8 cellular contexts compared by ENCODE assay signal in the genomic region with DNA sequence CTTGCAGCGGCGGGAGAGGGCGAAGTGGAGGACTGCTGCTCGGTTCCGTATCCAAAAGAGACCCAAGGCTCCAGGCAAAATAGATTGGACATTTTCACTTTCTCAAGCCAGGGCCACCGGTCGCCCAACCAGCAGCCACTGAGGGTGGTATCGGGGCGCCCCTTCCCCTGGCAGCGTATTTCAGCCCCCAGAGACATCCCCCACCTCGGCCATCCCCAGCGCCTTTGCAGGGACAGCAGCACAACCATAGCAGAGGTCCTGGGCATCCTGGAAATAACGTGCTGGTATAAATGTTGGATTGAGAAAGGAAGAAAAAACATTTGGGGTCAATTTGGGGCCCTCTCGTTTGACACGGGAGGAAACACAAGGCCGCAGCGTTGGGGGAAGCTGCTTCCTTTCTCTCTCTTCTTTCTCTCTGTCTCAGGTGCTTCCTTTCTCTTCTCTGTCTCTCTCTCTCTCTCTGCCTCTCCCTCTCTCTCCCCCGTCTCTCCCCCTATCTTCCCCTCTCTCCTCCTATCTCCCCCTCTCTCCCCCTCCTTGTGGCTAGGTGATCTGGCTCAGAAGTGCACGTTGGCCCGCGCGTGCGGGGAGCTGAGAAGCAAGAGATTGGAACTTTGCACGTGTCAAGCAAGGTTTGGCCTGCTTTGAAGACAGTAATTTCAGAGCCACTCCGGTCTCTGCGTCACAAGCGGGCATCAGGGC. TPM values are rescaled to one million over a fixed set of nuclear protein-coding genes. Genes with fewer than 3 reads are reported as not detected.
DNase-seq lines count a peak whose midpoint lies in the region; ATAC-seq, FAIRE-seq and TF ChIP-seq lines count a peak whose summit lies in the region.

No MANE protein-coding gene starts in this region.

- CTCF ChIA-PET in A549 (lab: Yijun Ruan, JAX): no interaction called here

- peak overlapping the region; percentile 92 for H3K4me2 ChIP-seq in A549

- H3K27ac ChIP-seq in A549: peak overlapping the region; percentile 63 to 90

- DNase-seq in A549 (ENCODE audit: low read depth in 1 of 2, low spot score in 1 of 2) (no peak), fibroblast of mammary gland (ENCODE audit: low read depth) (no peak), skeletal muscle cell (ENCODE audit: low read depth) (no peak), inferior parietal cortex (ENCODE audit: extremely low spot score) (no peak), superior temporal gyrus (ENCODE audit: extremely low spot score) (no peak)
- peak; percentile 10 to 13 for DNase-seq in activated CD8-positive, alpha-beta memory T cell treated with anti-CD3 and anti-CD28 coated beads for 4 hours (ENCODE audit: low read depth in 2 of 2)

- peak overlapping the region; percentile 62 for H3K4me3 ChIP-seq in A549
- peak overlapping the region; percentile 35 for H3K4me3 ChIP-seq in fibroblast of mammary gland (ENCODE audit: control insufficient read depth, low read depth, low read length)
- peak overlapping the region; percentile 52 for H3K4me3 ChIP-seq in skeletal muscle cell (ENCODE audit: low read depth, low read length)

- no peak for TF ChIP-seq EP300 in A549 (IDR thresholded peaks at IDR 0.05)

- peaks cover 6% of the 10 kb centered on the region for H3K4me1 ChIP-seq in A549

- TF ChIP-seq POLR2A in A549 (IDR thresholded peaks at IDR 0.05; ENCODE audit: low read length): no peak

- no peak for TF ChIP-seq RAD21 in A549 (conservative IDR thresholded peaks at IDR 0.05 in 1 of 2, IDR thresholded peaks at IDR 0.05 in 1 of 2)

- no peak for FAIRE-seq in A549 (lab: Jason Lieb, UNC)

- 53% methylated on average over 25 of the region's 27 CpGs for WGBS in A549 (ENCODE audit: missing lambda C conversion rate)

- no peaks in the 10 kb centered on the region for H3K9me3 ChIP-seq in A549

- no peak for TF ChIP-seq CTCF in A549 (IDR thresholded peaks at IDR 0.05)
- TF ChIP-seq CTCF in fibroblast of mammary gland (conservative IDR thresholded peaks at IDR 0.05; ENCODE audit: control insufficient read depth, insufficient read depth, low read depth, low read length): no peak

- ATAC-seq in A549 (peak in 1 of 2 experiments; percentile 7; a peak in 2 of 6 replicates), HG02852 (IDR thresholded peaks at IDR 0.05; ENCODE audit: unreplicated experiment) (peak; percentile 6), HG03139 (IDR thresholded peaks at IDR 0.05; ENCODE audit: unreplicated experiment) (no peak)

- POLR2A ChIA-PET in A549 (lab: Yijun Ruan, JAX): no interaction called here

TF ChIP-seq in A549, 52 proteins besides CTCF, POLR2A, EP300 and RAD21:
- TF ChIP-seq GATA3 (IDR thresholded peaks at IDR 0.05; ENCODE audit: borderline replicate concordance) (no peak), ZNF302 (CRISPR knock-in tag; IDR thresholded peaks at IDR 0.05) (no peak), KDM5A (IDR thresholded peaks at IDR 0.05) (no peak), NPAS2 (CRISPR knock-in tag; IDR thresholded peaks at IDR 0.05; ENCODE audit: borderline replicate concordance) (no peak), RARB (CRISPR knock-in tag; IDR thresholded peaks at IDR 0.05) (no peak), MAFK (IDR thresholded peaks at IDR 0.05; ENCODE audit: partially characterized antibody) (no peak), TFCP2L1 (CRISPR knock-in tag; IDR thresholded peaks at IDR 0.05) (no peak), CBX2 (IDR thresholded peaks at IDR 0.05; ENCODE audit: borderline replicate concordance, low read depth) (no peak)
- TF ChIP-seq, protein P1, sequence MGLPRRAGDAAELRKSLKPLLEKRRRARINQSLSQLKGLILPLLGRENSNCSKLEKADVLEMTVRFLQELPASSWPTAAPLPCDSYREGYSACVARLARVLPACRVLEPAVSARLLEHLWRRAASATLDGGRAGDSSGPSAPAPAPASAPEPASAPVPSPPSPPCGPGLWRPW (IDR thresholded peaks at IDR 0.05): no peak
- TF ChIP-seq, protein P2, sequence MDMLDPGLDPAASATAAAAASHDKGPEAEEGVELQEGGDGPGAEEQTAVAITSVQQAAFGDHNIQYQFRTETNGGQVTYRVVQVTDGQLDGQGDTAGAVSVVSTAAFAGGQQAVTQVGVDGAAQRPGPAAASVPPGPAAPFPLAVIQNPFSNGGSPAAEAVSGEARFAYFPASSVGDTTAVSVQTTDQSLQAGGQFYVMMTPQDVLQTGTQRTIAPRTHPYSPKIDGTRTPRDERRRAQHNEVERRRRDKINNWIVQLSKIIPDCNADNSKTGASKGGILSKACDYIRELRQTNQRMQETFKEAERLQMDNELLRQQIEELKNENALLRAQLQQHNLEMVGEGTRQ (IDR thresholded peaks at IDR 0.05): no peak

RNA-seq across cellular contexts. Expression of a gene that starts 0.6 kb away (rescaled TPM):
- polyA plus RNA-seq in A549 (2011; rRNA removed): 2.6 and 3.4 TPM in 2 replicates
- polyA plus RNA-seq in A549 (2012; cell fraction: cytosol; rRNA removed): 1.0 and 1.2 TPM in 2 replicates
- polyA plus RNA-seq in A549 (2012; cell fraction: nucleus; rRNA removed): 0.66 and 1.3 TPM in 2 replicates
- polyA plus RNA-seq in A549 (2017; fragmentation: RNase III; extraction: RNeasy Plus Mini Kit Qiagen cat#74134 plus additional on column Dnase treatment): 1.7 to 2.1 TPM (median 2.0 TPM) in 3 replicates
- polyA minus RNA-seq in A549 (2011; rRNA and poly(A)+ RNA removed): 1.7 and 1.8 TPM in 2 replicates

Comparison
In these comparisons a context has a peak if more than half of its experiments do, and no peak if none do; other contexts are left out.
1. DNase-seq: peak in activated CD8-positive, alpha-beta memory T cell treated with anti-CD3 and anti-CD28 coated beads for 4 hours (2 of 2); none in A549 (0 of 2), fibroblast of mammary gland (single experiment), skeletal muscle cell (single experiment), inferior parietal cortex (single experiment) and superior temporal gyrus (single experiment).
2. Peak in every context shown above with its lines, with median percentiles within 50 percentile points of each other: H3K4me3 ChIP-seq.